Comparison of ENCODE assay signal across 8 cellular contexts in genomic region chr17:75515523-75516254, GRCh38. TPM values are rescaled to one million over a fixed set of nuclear protein-coding genes. Genes with fewer than 3 reads are reported as not detected.
DNase-seq lines count a peak whose midpoint lies in the region; ATAC-seq and TF ChIP-seq lines count a peak whose summit lies in the region.

TSS of gene CASKIN2 (minus strand) at chr17:75515537. CDS start at chr17:75513804, 1,733 bp downstream.

- peak within 1 kb of the TSS; percentile 68 for H3K4me3 Mint-ChIP-seq in activated CD4-positive, alpha-beta T cell treated with anti-CD3 and anti-CD28 coated beads for 36 hours

- H3K9me3 Mint-ChIP-seq in activated CD4-positive, alpha-beta T cell treated with anti-CD3 and anti-CD28 coated beads for 36 hours (ENCODE audit: low read depth): no peaks in the 10 kb centered on the region

- POLR2A ChIA-PET in AG04449 (lab: Yijun Ruan, JAX): interaction anchor here (0.6 to 2.2 kb wide), 7 partner anchors 10 to 516 kb away, joined by 3 to 9 read pairs (median 5); partner anchors contain the start of genes LLGL2, RECQL5, SAP30BP and TMEM94
- POLR2A ChIA-PET in activated CD4-positive, alpha-beta T cell treated with anti-CD3 and anti-CD28 coated beads for 36 hours (lab: Charles Lee): interaction anchor here (1.0 to 1.4 kb wide), 2 partner anchors 9 to 73 kb away, joined by 3 to 6 read pairs; partner anchors contain the start of gene LLGL2

- DNase-seq in AG04449 (ENCODE audit: low read depth, low spot score) (peak; percentile 10), NCI-H345 treated with DMSO at 0.1 percent for 48 hours (lab: John Stamatoyannopoulos, UW; ENCODE audit: unreplicated experiment) (peak; percentile 86), choroid plexus epithelial cell (ENCODE audit: low read depth) (peak; percentile 83), kidney tubule cell (ENCODE audit: low spot score) (peak; percentile 92)
- DNase-seq in activated CD4-positive, alpha-beta T cell treated with anti-CD3 and anti-CD28 coated beads for 36 hours: peak; percentile 93
- peak; percentile 94 for DNase-seq in stimulated activated CD4-positive, alpha-beta T cell treated with anti-CD3 and anti-CD28 coated beads, Interleukin-15, amount 100 ng/mL, for 24 hours

- peak; percentile 100 for TF ChIP-seq CTCF in AG04449 (IDR thresholded peaks at IDR 0.05; ENCODE audit: insufficient read depth, low read length, missing control alignments)
- peak; percentile 74 for TF ChIP-seq CTCF in choroid plexus epithelial cell (conservative IDR thresholded peaks at IDR 0.05; ENCODE audit: low read depth, low read length)

- peaks cover 22% of the 10 kb centered on the region for H3K4me1 Mint-ChIP-seq in activated CD4-positive, alpha-beta T cell treated with anti-CD3 and anti-CD28 coated beads for 36 hours

- no peak within 1 kb of the TSS for H3K27ac Mint-ChIP-seq in activated CD4-positive, alpha-beta T cell treated with anti-CD3 and anti-CD28 coated beads for 36 hours

- intact Hi-C loops in activated CD4-positive, alpha-beta T cell treated with anti-CD3 and anti-CD28 coated beads for 36 hours (cut with DNase I, micrococcal nuclease): loop anchor here (1.0 to 10.0 kb wide), 20 partner anchors 10 to 986 kb away; partner anchors contain the start of genes GGA3 (in 2 of the 2), MRPS7 (in 2 of the 2), RECQL5 (in 2 of the 2) and SAP30BP (in 2 of the 2)

- H3K4me3 ChIP-seq in AG04449 (ENCODE audit: low read depth, low read length) (peak within 1 kb of the TSS; percentile 80), choroid plexus epithelial cell (ENCODE audit: low read depth, low read length) (peak within 1 kb of the TSS; percentile 81)

- CTCF ChIA-PET in AG04449 (lab: Yijun Ruan, JAX): interaction anchor here (0.6 to 3.1 kb wide), 24 partner anchors 10 to 481 kb away, joined by 3 to 57 read pairs (median 3); partner anchors contain the start of genes LLGL2 and TMEM94
- CTCF ChIA-PET in activated CD4-positive, alpha-beta T cell treated with anti-CD3 and anti-CD28 coated beads for 36 hours (lab: Charles Lee): interaction anchor here (0.6 to 1.5 kb wide), 16 partner anchors 9 to 776 kb away, joined by 3 to 10 read pairs (median 4); partner anchors contain the start of genes LLGL2 and SLC25A19

- peaks cover 3% of the 10 kb centered on the region for H3K27me3 Mint-ChIP-seq in activated CD4-positive, alpha-beta T cell treated with anti-CD3 and anti-CD28 coated beads for 36 hours

- peaks cover 20% of the 10 kb centered on the region for H3K36me3 Mint-ChIP-seq in activated CD4-positive, alpha-beta T cell treated with anti-CD3 and anti-CD28 coated beads for 36 hours (ENCODE audit: low read depth)

- ATAC-seq in GM18907 (IDR thresholded peaks at IDR 0.05; ENCODE audit: unreplicated experiment): peak; percentile 56
- ATAC-seq in HG03280 (IDR thresholded peaks at IDR 0.05; ENCODE audit: unreplicated experiment): peak; percentile 46
- peak; percentile 61 for ATAC-seq in activated CD4-positive, alpha-beta T cell treated with anti-CD3 and anti-CD28 coated beads for 36 hours

RNA-seq across cellular contexts. Expression of gene CASKIN2, which starts in this region (rescaled TPM):
- total RNA-seq in activated CD4-positive, alpha-beta T cell treated with anti-CD3 and anti-CD28 coated beads for 36 hours: 1 to 10 TPM; 2.9 to 3.0 TPM

Comparison
In these comparisons a context has a peak if more than half of its experiments do, and no peak if none do; other contexts are left out.
1. Peak in every context shown above with its lines: DNase-seq, ATAC-seq and H3K4me3 ChIP-seq.
2. DNase-seq: peak in every context shown above with its lines; median percentile 94 in stimulated activated CD4-positive, alpha-beta T cell treated with anti-CD3 and anti-CD28 coated beads, Interleukin-15, amount 100 ng/mL, for 24 hours; 93 in activated CD4-positive, alpha-beta T cell treated with anti-CD3 and anti-CD28 coated beads for 36 hours; 92 in kidney tubule cell; 86 in NCI-H345 treated with DMSO at 0.1 percent for 48 hours; 83 in choroid plexus epithelial cell; 10 in AG04449.